ENCODE assay signal across 8 cellular contexts in genomic region chr1:154182342-154183044, GRCh38. TPM values are rescaled to one million over a fixed set of nuclear protein-coding genes. Genes with fewer than 3 reads are reported as not detected.
A peak's percentile ranks its signal among the peaks of the same experiment; 100 is the strongest.
DNase-seq lines count a peak whose midpoint lies in the region; ATAC-seq and TF ChIP-seq lines count a peak whose summit lies in the region.

No MANE protein-coding gene starts in this region.

- no peaks in the 10 kb centered on the region for H3K27me3 ChIP-seq in kidney epithelial cell (ENCODE audit: control insufficient read depth, insufficient read depth, low read length)

- peaks cover 56% of the 10 kb centered on the region for H3K4me1 Mint-ChIP-seq in activated B cell treated with CpG ODN at 0.5 μM for 24 hours

- peaks cover 2% of the 10 kb centered on the region for H3K27me3 Mint-ChIP-seq in activated B cell treated with CpG ODN at 0.5 μM for 24 hours

- no peaks in the 10 kb centered on the region for H3K9me3 Mint-ChIP-seq in activated B cell treated with CpG ODN at 0.5 μM for 24 hours

- peak overlapping the region; percentile 100 for H3K27ac Mint-ChIP-seq in activated B cell treated with CpG ODN at 0.5 μM for 24 hours

- peaks cover 31% of the 10 kb centered on the region for H3K36me3 Mint-ChIP-seq in activated B cell treated with CpG ODN at 0.5 μM for 24 hours (ENCODE audit: low read depth)

- POLR2A ChIA-PET in activated B cell treated with CpG ODN at 0.5 μM for 24 hours (lab: Charles Lee): interaction anchor here (0.6 to 2.6 kb wide), 13 partner anchors 8 to 549 kb away, joined by 3 to 17 read pairs (median 4); partner anchors contain the start of genes CHTOP, RPS27, SLC39A1 and TPM3

- CTCF ChIA-PET in activated B cell treated with CpG ODN at 0.5 μM for 24 hours (lab: Charles Lee): interaction anchor here (0.6 kb wide), 1 partner anchor 9 kb away, joined by 3 read pairs; no protein-coding TSS in a partner anchor

- DNase-seq in GM12865 (ENCODE audit: low read depth) (peak; percentile 88), HFF-Myc (ENCODE audit: extremely low read depth, low read depth) (no peak), NCI-H146 treated with DMSO at 0.1 percent for 48 hours (lab: John Stamatoyannopoulos, UW; ENCODE audit: unreplicated experiment) (peak; percentile 22), activated B cell treated with CpG ODN at 0.5 μM for 24 hours (peak; percentile 38), kidney epithelial cell (ENCODE audit: low read depth) (no peak), middle frontal gyrus (ENCODE audit: extremely low spot score, low spot score) (no peak)
- peak; percentile 74 for DNase-seq in central memory CD4-positive, alpha-beta T cell
- DNase-seq in stimulated activated CD4-positive, alpha-beta T cell treated with anti-CD3 and anti-CD28 coated beads, Interleukin-15, amount 100 ng/mL, for 24 hours: peak; percentile 91

- no peaks in the 10 kb centered on the region for H3K36me3 ChIP-seq in kidney epithelial cell (ENCODE audit: control insufficient read depth, insufficient read depth, low read length)

- TF ChIP-seq CTCF in GM12865 (IDR thresholded peaks at IDR 0.05; ENCODE audit: insufficient read depth, low read depth, low read length, missing control alignments) (no peak), HFF-Myc (IDR thresholded peaks at IDR 0.05; ENCODE audit: low read depth, low read length, missing control alignments) (no peak), activated B cell treated with CpG ODN at 0.5 μM for 24 hours (IDR thresholded peaks at IDR 0.05) (no peak), kidney epithelial cell (IDR thresholded peaks at IDR 0.05; ENCODE audit: insufficient read depth, low read length, poor library complexity, severe bottlenecking) (no peak)

- H3K4me3 ChIP-seq in GM12865 (ENCODE audit: low read depth, low read length) (peak overlapping the region; percentile 95), HFF-Myc (replicated peaks; ENCODE audit: low read depth, low read length) (peak overlapping the region; percentile 84), kidney epithelial cell (ENCODE audit: low read depth, low read length) (peak overlapping the region; percentile 68)

- H3K4me3 Mint-ChIP-seq in activated B cell treated with CpG ODN at 0.5 μM for 24 hours: peak overlapping the region; percentile 100

- intact Hi-C loops in activated B cell treated with CpG ODN at 0.5 μM for 24 hours (cut with micrococcal nuclease): loop anchor here (1.0 to 10.0 kb wide), 6 partner anchors 38 to 511 kb away; partner anchors contain the start of genes ATP8B2, INTS3, RPS27 and UBAP2L

- ATAC-seq in activated B cell treated with CpG ODN at 0.5 μM for 24 hours (ENCODE audit: low read depth): peak; percentile 37

RNA-seq across cellular contexts. Expression of gene TPM3, which starts 9.4 kb away (rescaled TPM):
- 466 and 509 TPM in 2 replicates for total RNA-seq in activated B cell treated with CpG ODN at 0.5 μM for 24 hours
- total RNA-seq in kidney epithelial cell: 434 and 529 TPM in 2 replicates

RNA-seq across cellular contexts. Expression of gene CFAP141, which starts 23.6 kb away (rescaled TPM):
- total RNA-seq in activated B cell treated with CpG ODN at 0.5 μM for 24 hours (not detected in 2 replicates), kidney epithelial cell (not detected in 2 replicates)

RNA-seq across cellular contexts. Expression of gene NUP210L, which starts 27.6 kb away (rescaled TPM):
- total RNA-seq in activated B cell treated with CpG ODN at 0.5 μM for 24 hours (0.22 and 0.27 TPM in 2 replicates), kidney epithelial cell (not detected in 2 replicates)

RNA-seq across cellular contexts. Expression of gene UBAP2L, which starts 38.3 kb away (rescaled TPM):
- total RNA-seq in activated B cell treated with CpG ODN at 0.5 μM for 24 hours: 209 and 234 TPM in 2 replicates
- 61.7 and 70.9 TPM in 2 replicates for total RNA-seq in kidney epithelial cell

Comparison
In these comparisons a context has a peak if more than half of its experiments do, and no peak if none do; other contexts are left out.
1. DNase-seq: peak in GM12865 (single experiment), NCI-H146 treated with DMSO at 0.1 percent for 48 hours (single experiment), activated B cell treated with CpG ODN at 0.5 μM for 24 hours (single experiment), central memory CD4-positive, alpha-beta T cell (single experiment) and stimulated activated CD4-positive, alpha-beta T cell treated with anti-CD3 and anti-CD28 coated beads, Interleukin-15, amount 100 ng/mL, for 24 hours (single experiment); none in HFF-Myc (single experiment), kidney epithelial cell (single experiment) and middle frontal gyrus (single experiment).
2. Peak in every context shown above with its lines, with median percentiles within 50 percentile points of each other: H3K4me3 ChIP-seq.